In the genomic region with DNA sequence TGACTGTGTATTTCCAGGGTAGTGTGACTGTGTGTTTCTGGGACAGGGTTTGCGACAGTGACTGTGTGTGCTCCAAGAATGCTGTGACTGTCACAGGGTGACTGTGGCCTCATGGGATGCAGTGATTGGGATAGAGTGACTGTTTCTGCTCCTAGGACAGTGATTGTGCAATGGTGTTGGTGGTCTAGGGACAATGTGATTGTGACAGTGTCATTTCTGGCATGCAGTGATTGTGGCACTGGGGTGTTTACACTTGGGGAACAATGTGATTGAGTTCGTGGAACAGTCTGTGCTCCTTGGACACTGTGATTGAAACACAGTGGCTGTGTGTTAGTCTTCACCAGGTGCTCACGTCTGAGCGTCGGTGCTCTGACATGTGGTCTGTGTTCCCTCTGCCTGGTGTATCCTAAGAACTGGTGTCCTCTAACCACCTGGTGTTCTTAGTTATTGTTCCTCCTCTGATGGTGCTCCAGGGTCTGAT, we compare ENCODE assay signal across 11 cellular contexts. TPM values are rescaled to one million over a fixed set of nuclear protein-coding genes. Genes with fewer than 3 reads are reported as not detected.
DNase-seq lines count a peak whose midpoint lies in the region; ATAC-seq and TF ChIP-seq lines count a peak whose summit lies in the region.
"Had no signal": no experiment of that assay in that cellular context is flagged by ENCODE, and none has a peak within 500 bp of the region (broad histone marks: within the 10 kb centered on the region; RNA-seq: fewer than 3 reads in every experiment).

No MANE protein-coding gene starts in this region.

- POLR2A ChIA-PET in A673 (lab: Charles Lee; ENCODE audit: low non-redundant PET) = no interaction called here
- POLR2A ChIA-PET in CD8-positive, alpha-beta memory T cell (lab: Charles Lee) = interaction anchor here (0.7 to 1.1 kb wide), 2 partner anchors 9 to 14 kb away, joined by 4 read pairs; no protein-coding TSS in a partner anchor
- POLR2A ChIA-PET in Panc1 (lab: Charles Lee) = no interaction called here

- peak overlapping the region; percentile 83 for H3K4me3 ChIP-seq in A673 (ENCODE audit: low read depth, low read length, poor library complexity, severe bottlenecking)
- no peak overlapping the region for H3K4me3 ChIP-seq in CD8-positive, alpha-beta memory T cell (ENCODE audit: low read length)
- peak overlapping the region; percentile 51 to 72 for H3K4me3 ChIP-seq in Panc1 (ENCODE audit: low read depth in 2 of 2, low read length in 2 of 2)
- H3K4me3 ChIP-seq in ascending aorta = no peak overlapping the region

- no peak for ATAC-seq in Panc1
- ATAC-seq in GM18873 (IDR thresholded peaks at IDR 0.05; ENCODE audit: low FRiP score, unreplicated experiment) = no peak
- ATAC-seq: left ventricle myocardium superior had no signal

- DNase-seq in A673 (ENCODE audit: low spot score) = peak; percentile 53
- DNase-seq in CD8-positive, alpha-beta memory T cell = no peak
- DNase-seq in Panc1 (ENCODE audit: low read depth, low spot score) = no peak
- DNase-seq in endothelial cell (ENCODE audit: low spot score) = no peak
- DNase-seq in ascending aorta (ENCODE audit: low spot score in 2 of 2) = no peak
- no peak for DNase-seq in NCI-H2227 (lab: John Stamatoyannopoulos, UW; ENCODE audit: unreplicated experiment)
- DNase-seq in cerebellum (ENCODE audit: low spot score) = no peak
- DNase-seq: Kasumi-1, left ventricle myocardium superior, SW 1271 had no signal

- intact Hi-C loops in A673 (cut with micrococcal nuclease; ENCODE audit: unreplicated experiment) (no loop called here), Panc1 (cut with micrococcal nuclease; ENCODE audit: unreplicated experiment) (no loop called here), ascending aorta (cut with DNase I) (no loop called here)

- H3K27ac ChIP-seq in A673 (ENCODE audit: low read depth, low read length, poor library complexity, severe bottlenecking) (peak overlapping the region; percentile 89), Panc1 (ENCODE audit: low read length) (no peak overlapping the region), ascending aorta (no peak overlapping the region)
- H3K27ac ChIP-seq in CD8-positive, alpha-beta memory T cell (ENCODE audit: low read depth, low read length) = no peak overlapping the region

- H3K4me1 ChIP-seq in A673 (ENCODE audit: insufficient read depth, low read length, poor library complexity, severe bottlenecking) = peaks cover 40% of the 10 kb centered on the region
- H3K4me1 ChIP-seq in CD8-positive, alpha-beta memory T cell (ENCODE audit: insufficient read depth, low read length) = peaks cover 75% of the 10 kb centered on the region
- peaks cover 14% of the 10 kb centered on the region for H3K4me1 ChIP-seq in Panc1 (ENCODE audit: control insufficient read depth, insufficient read depth, low read length)
- peaks cover 19 to 21% of the 10 kb centered on the region in 2 donors for H3K4me1 ChIP-seq in ascending aorta

- CTCF ChIA-PET in A673 (lab: Charles Lee) (interaction anchor here (0.6 to 0.7 kb wide), 2 partner anchors 20 to 380 kb away, joined by 3 to 10 read pairs; no protein-coding TSS in a partner anchor), Panc1 (lab: Charles Lee) (no interaction called here)
- CTCF ChIA-PET in CD8-positive, alpha-beta memory T cell (lab: Charles Lee) = interaction anchor here (28.4 to 29.2 kb wide), 2 partner anchors 3 to 12 kb away, joined by 788 read pairs; partner anchors contain the start of genes CDC37 and PDE4A

- H3K36me3 ChIP-seq in A673 (ENCODE audit: insufficient read depth, low read length, poor library complexity, severe bottlenecking) (no peaks in the 10 kb centered on the region), Panc1 (ENCODE audit: control insufficient read depth, insufficient read depth, low read length) (no peaks in the 10 kb centered on the region; the same call in 1 of the 2 replicates), ascending aorta (no peaks in the 10 kb centered on the region)
- H3K36me3 ChIP-seq in CD8-positive, alpha-beta memory T cell (ENCODE audit: insufficient read depth, low read length) = no peaks in the 10 kb centered on the region

- no peak for TF ChIP-seq CTCF in A673 (conservative IDR thresholded peaks at IDR 0.05; ENCODE audit: low read depth, low read length)
- no peak for TF ChIP-seq CTCF in Panc1 (IDR thresholded peaks at IDR 0.05)
- no peak for TF ChIP-seq CTCF in endothelial cell (IDR thresholded peaks at IDR 0.05; ENCODE audit: unreplicated experiment)
- no peak for TF ChIP-seq CTCF in ascending aorta (IDR thresholded peaks at IDR 0.05)

- H3K36me3 Mint-ChIP-seq in CD8-positive, alpha-beta memory T cell = peaks cover 0 to 1% (median 0%) of the 10 kb centered on the region in 3 donors
- H3K36me3 Mint-ChIP-seq in endothelial cell (ENCODE audit: low read depth, unreplicated experiment) = peaks cover 9% of the 10 kb centered on the region

- H3K4me3 Mint-ChIP-seq in CD8-positive, alpha-beta memory T cell = peak overlapping the region; percentile 42 to 73 (median 56)
- H3K4me3 Mint-ChIP-seq in endothelial cell (ENCODE audit: unreplicated experiment) = peak overlapping the region; percentile 70

- TSS peak; percentile 55 for BruUV-seq in A673 (replicated peaks; lab: Mats Ljungman, UMichigan)
- BruUV-seq in Panc1 (replicated peaks; lab: Mats Ljungman, UMichigan) = no TSS peak

- no peaks in the 10 kb centered on the region for H3K9me3 Mint-ChIP-seq in CD8-positive, alpha-beta memory T cell
- no peaks in the 10 kb centered on the region for H3K9me3 Mint-ChIP-seq in endothelial cell (ENCODE audit: unreplicated experiment)

- H3K27me3 ChIP-seq in A673 (replicated peaks; ENCODE audit: insufficient read depth, low read depth, low read length, poor library complexity) (no peaks in the 10 kb centered on the region), Panc1 (ENCODE audit: control insufficient read depth, insufficient read depth, low read length) (no peaks in the 10 kb centered on the region), ascending aorta (peaks cover 47% of the 10 kb centered on the region)
- H3K27me3 ChIP-seq in CD8-positive, alpha-beta memory T cell (ENCODE audit: insufficient read depth, low read length, poor library complexity, severe bottlenecking) = peaks cover 53% of the 10 kb centered on the region

- in situ Hi-C loops in Panc1 (cut with HindIII; ENCODE audit: low pct_unique_long_range_greater_than_20kb, low sequenced_read_pairs) = no loop called here

- H3K9me3 ChIP-seq in A673 (ENCODE audit: low read depth, low read length, poor library complexity, severe bottlenecking) (no peaks in the 10 kb centered on the region), Panc1 (ENCODE audit: control insufficient read depth, insufficient read depth, low read depth, low read length) (no peaks in the 10 kb centered on the region), ascending aorta (no peaks in the 10 kb centered on the region)
- no peaks in the 10 kb centered on the region for H3K9me3 ChIP-seq in CD8-positive, alpha-beta memory T cell (ENCODE audit: low read length)

- H3K27me3 Mint-ChIP-seq in CD8-positive, alpha-beta memory T cell = peaks cover 37 to 41% of the 10 kb centered on the region in 2 donors
- H3K27me3 Mint-ChIP-seq in endothelial cell (ENCODE audit: unreplicated experiment) = peaks cover 45% of the 10 kb centered on the region

- H3K4me1 Mint-ChIP-seq in CD8-positive, alpha-beta memory T cell = peaks cover 51 to 79% (median 61%) of the 10 kb centered on the region in 3 donors
- H3K4me1 Mint-ChIP-seq in endothelial cell (ENCODE audit: unreplicated experiment) = peaks cover 20% of the 10 kb centered on the region

- H3K27ac Mint-ChIP-seq in CD8-positive, alpha-beta memory T cell = peak overlapping the region in 6 of 8 donors; percentile 39 to 85 (median 73)
- H3K27ac Mint-ChIP-seq in endothelial cell (ENCODE audit: unreplicated experiment) = no peak overlapping the region

RNA-seq across cellular contexts. Expression of gene PDE4A, which starts 1.7 kb away (rescaled TPM):
- total RNA-seq in A673 (2021) (32.5 and 40.1 TPM in 2 replicates), Panc1 (2021; ENCODE audit: unreplicated experiment) (25.8 TPM), endothelial cell (ENCODE audit: unreplicated experiment) (0.46 TPM), ascending aorta (59.9 TPM), cerebellum (3.3 TPM)
- total RNA-seq in CD8-positive, alpha-beta memory T cell = 10 to 100 TPM; 21.6 to 22.2 TPM
- 7.5 TPM for polyA plus RNA-seq in CD8-positive, alpha-beta memory T cell
- 23.8 TPM for polyA plus RNA-seq in Panc1 (2012; ENCODE audit: insufficient read length)

RNA-seq across cellular contexts. Expression of gene CDC37, which starts 18.7 kb away (rescaled TPM):
- total RNA-seq in A673 (2021) (272 and 288 TPM in 2 replicates), Panc1 (2021; ENCODE audit: unreplicated experiment) (162 TPM), endothelial cell (ENCODE audit: unreplicated experiment) (386 TPM), ascending aorta (183 TPM), cerebellum (41.6 TPM)
- 100 to 1,000 TPM; 273 to 277 TPM for total RNA-seq in CD8-positive, alpha-beta memory T cell
- polyA plus RNA-seq in CD8-positive, alpha-beta memory T cell = 100 TPM
- polyA plus RNA-seq in Panc1 (2012; ENCODE audit: insufficient read length) = 300 TPM

RNA-seq across cellular contexts. Expression of gene TYK2, which starts 41.6 kb away (rescaled TPM):
- total RNA-seq in A673 (2021) (118 and 121 TPM in 2 replicates), Panc1 (2021; ENCODE audit: unreplicated experiment) (104 TPM), endothelial cell (ENCODE audit: unreplicated experiment) (143 TPM), ascending aorta (80.7 TPM), cerebellum (42.8 TPM)
- total RNA-seq in CD8-positive, alpha-beta memory T cell = 100 to 1,000 TPM; 210 to 212 TPM
- polyA plus RNA-seq in CD8-positive, alpha-beta memory T cell = 74.4 TPM
- 78.8 TPM for polyA plus RNA-seq in Panc1 (2012; ENCODE audit: insufficient read length)

Comparison
In these comparisons a context has a peak if more than half of its experiments do, and no peak if none do; other contexts are left out.
1. H3K4me3 ChIP-seq: peak in A673 (single experiment) and Panc1 (2 of 2); none in CD8-positive, alpha-beta memory T cell (single experiment) and ascending aorta (0 of 2).